In the genomic region with DNA sequence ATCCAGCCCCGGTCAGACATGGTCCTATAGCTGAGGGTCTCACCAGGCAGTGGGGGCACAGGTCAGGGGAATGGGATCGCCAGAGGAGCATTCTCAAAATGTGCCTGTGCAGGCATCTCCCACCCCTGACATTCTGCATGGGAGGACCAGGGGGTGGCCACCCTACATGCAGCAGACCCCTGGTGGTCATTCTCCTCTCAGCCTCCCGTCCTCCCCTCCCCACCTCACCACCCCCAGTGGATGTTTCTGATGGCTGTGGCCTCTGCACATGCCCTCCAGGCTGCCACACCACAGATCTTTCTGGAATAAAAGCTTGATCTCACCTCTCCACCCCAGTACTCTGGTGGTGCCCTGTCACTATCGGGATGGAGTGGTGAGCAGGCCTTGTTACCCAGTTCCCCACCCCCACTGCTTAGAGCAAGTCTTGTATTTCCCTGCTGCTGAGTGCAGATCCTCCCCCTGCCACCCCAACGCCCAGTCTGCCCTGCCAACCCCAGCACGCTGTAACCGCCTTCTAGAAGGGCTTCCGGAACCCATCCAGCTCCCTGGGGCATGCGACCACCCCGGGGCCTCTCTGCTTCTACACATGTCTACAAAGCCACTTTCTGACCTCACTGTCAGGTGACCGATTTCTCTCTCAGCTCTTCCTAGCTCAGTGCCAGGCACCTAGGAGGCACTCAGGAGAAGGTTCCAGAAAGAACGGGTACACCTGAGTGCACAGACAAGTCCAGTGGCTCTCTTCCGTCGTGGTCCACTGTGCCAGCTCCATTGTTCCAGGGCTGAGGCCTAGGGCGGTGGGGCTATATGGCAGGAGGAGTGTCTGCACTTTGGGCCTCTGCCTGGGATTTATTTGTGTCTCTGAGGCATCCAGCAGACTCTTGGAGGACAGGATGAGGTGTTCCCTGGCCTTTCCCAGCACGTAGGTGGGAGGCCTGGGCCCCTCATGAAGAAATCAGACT, we compare ENCODE assay signal across 2 cellular contexts.
TF ChIP-seq lines count a peak whose summit lies in the region.

No MANE protein-coding gene starts in this region.

TF ChIP-seq in SK-N-SH, 30 proteins besides CTCF, POLR2A, EP300 and RAD21:
- TF ChIP-seq USF2 (IDR thresholded peaks at IDR 0.05; ENCODE audit: borderline replicate concordance, low read depth, low read length), result no peak
- no peak for TF ChIP-seq FOSL2 (IDR thresholded peaks at IDR 0.05; ENCODE audit: borderline replicate concordance, low read depth)
- no peak for TF ChIP-seq ZBTB33 (IDR thresholded peaks at IDR 0.05; ENCODE audit: borderline replicate concordance, low read depth)
- TF ChIP-seq RCOR1 (IDR thresholded peaks at IDR 0.05; ENCODE audit: low read length), result no peak
- TF ChIP-seq EZH2phosphoT487 (IDR thresholded peaks at IDR 0.05; ENCODE audit: borderline replicate concordance, low read depth), result no peak
- TF ChIP-seq, protein P1, sequence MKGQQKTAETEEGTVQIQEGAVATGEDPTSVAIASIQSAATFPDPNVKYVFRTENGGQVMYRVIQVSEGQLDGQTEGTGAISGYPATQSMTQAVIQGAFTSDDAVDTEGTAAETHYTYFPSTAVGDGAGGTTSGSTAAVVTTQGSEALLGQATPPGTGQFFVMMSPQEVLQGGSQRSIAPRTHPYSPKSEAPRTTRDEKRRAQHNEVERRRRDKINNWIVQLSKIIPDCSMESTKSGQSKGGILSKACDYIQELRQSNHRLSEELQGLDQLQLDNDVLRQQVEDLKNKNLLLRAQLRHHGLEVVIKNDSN (IDR thresholded peaks at IDR 0.05; ENCODE audit: borderline replicate concordance, low read depth), result no peak
- TF ChIP-seq TEAD4 (IDR thresholded peaks at IDR 0.05; ENCODE audit: borderline replicate concordance, insufficient read depth), result no peak
- no peak for TF ChIP-seq YY1 (IDR thresholded peaks at IDR 0.05; ENCODE audit: low read depth)
- TF ChIP-seq GABPA (IDR thresholded peaks at IDR 0.05; ENCODE audit: low read depth), result no peak
- no peak for TF ChIP-seq MXI1 (IDR thresholded peaks at IDR 0.05; ENCODE audit: low read depth, low read length)
- TF ChIP-seq NRF1 (IDR thresholded peaks at IDR 0.05; ENCODE audit: low read depth, low read length), result no peak
- TF ChIP-seq FOXJ3 (CRISPR knock-in tag; IDR thresholded peaks at IDR 0.05), result no peak
- no peak for TF ChIP-seq TAF1 (IDR thresholded peaks at IDR 0.05; ENCODE audit: borderline replicate concordance, low read depth, low read length)
- TF ChIP-seq NFIC (IDR thresholded peaks at IDR 0.05; ENCODE audit: borderline replicate concordance), result no peak
- TF ChIP-seq, protein P2, sequence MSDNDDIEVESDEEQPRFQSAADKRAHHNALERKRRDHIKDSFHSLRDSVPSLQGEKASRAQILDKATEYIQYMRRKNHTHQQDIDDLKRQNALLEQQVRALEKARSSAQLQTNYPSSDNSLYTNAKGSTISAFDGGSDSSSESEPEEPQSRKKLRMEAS (IDR thresholded peaks at IDR 0.05; ENCODE audit: low read depth), result no peak
- TF ChIP-seq POLR2AphosphoS5 (IDR thresholded peaks at IDR 0.05; ENCODE audit: low read depth, low read length), result no peak
- TF ChIP-seq RFX5 (IDR thresholded peaks at IDR 0.05; ENCODE audit: low read length), result no peak
- TF ChIP-seq MEF2A (IDR thresholded peaks at IDR 0.05; ENCODE audit: borderline replicate concordance, low read depth), result no peak
- no peak for TF ChIP-seq GATA2 (CRISPR knock-in tag; IDR thresholded peaks at IDR 0.05)
TF ChIP-seq in SK-N-SH: peak in this region for 0.

TF ChIP-seq in SK-N-SH treated with all-trans-retinoic acid at 6 μM for 48 hours, 23 proteins besides CTCF, POLR2A, EP300 and RAD21:
- TF ChIP-seq ZNF565 (CRISPR knock-in tag; conservative IDR thresholded peaks at IDR 0.05; ENCODE audit: low read depth), result no peak
- no peak for TF ChIP-seq PPARA (CRISPR knock-in tag; IDR thresholded peaks at IDR 0.05; ENCODE audit: borderline replicate concordance)
- no peak for TF ChIP-seq ISL1 (CRISPR knock-in tag; IDR thresholded peaks at IDR 0.05)
- TF ChIP-seq BACH2 (CRISPR knock-in tag; IDR thresholded peaks at IDR 0.05; ENCODE audit: borderline replicate concordance), result no peak
- TF ChIP-seq, protein P3, sequence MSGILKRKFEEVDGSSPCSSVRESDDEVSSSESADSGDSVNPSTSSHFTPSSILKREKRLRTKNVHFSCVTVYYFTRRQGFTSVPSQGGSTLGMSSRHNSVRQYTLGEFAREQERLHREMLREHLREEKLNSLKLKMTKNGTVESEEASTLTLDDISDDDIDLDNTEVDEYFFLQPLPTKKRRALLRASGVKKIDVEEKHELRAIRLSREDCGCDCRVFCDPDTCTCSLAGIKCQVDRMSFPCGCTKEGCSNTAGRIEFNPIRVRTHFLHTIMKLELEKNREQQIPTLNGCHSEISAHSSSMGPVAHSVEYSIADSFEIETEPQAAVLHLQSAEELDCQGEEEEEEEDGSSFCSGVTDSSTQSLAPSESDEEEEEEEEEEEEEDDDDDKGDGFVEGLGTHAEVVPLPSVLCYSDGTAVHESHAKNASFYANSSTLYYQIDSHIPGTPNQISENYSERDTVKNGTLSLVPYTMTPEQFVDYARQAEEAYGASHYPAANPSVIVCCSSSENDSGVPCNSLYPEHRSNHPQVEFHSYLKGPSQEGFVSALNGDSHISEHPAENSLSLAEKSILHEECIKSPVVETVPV (CRISPR knock-in tag; IDR thresholded peaks at IDR 0.05), result no peak
- TF ChIP-seq ZFP30 (CRISPR knock-in tag; IDR thresholded peaks at IDR 0.05), result no peak
- no peak for TF ChIP-seq ZNF8 (CRISPR knock-in tag; IDR thresholded peaks at IDR 0.05)
- TF ChIP-seq ZNF70 (CRISPR knock-in tag; IDR thresholded peaks at IDR 0.05), result no peak
- no peak for TF ChIP-seq TCF4 (CRISPR knock-in tag; IDR thresholded peaks at IDR 0.05; ENCODE audit: borderline replicate concordance)
- TF ChIP-seq ZFP3 (CRISPR knock-in tag; IDR thresholded peaks at IDR 0.05), result no peak
